10 cellular contexts compared by ENCODE assay signal in genomic region chr6:125454351-125454750, GRCh38.
"Had no signal": no experiment of that assay in that cellular context is flagged by ENCODE, and none has a peak within 500 bp of the region (broad histone marks: within the 10 kb centered on the region; RNA-seq: fewer than 3 reads in every experiment).

No MANE protein-coding gene starts in this region.

- H3K27ac ChIP-seq: GM23248, KMS-11 had no signal

- H3K4me3 ChIP-seq: GM23248, HAP-1, K562 had no signal

- H3K4me1 ChIP-seq: HAP-1 had no signal

- DNase-seq: GM23248, GOT3, H7, HFFc6, IMR-90, Karpas-422 had no signal

- ATAC-seq: HCT116, K562 had no signal

- H3K36me3 ChIP-seq: HAP-1 had no signal

- H3K9ac ChIP-seq: GM23248, KMS-11 had no signal

- H3K4me2 ChIP-seq: KMS-11 had no signal
